19 cellular contexts compared by ENCODE assay signal in the genomic region with DNA sequence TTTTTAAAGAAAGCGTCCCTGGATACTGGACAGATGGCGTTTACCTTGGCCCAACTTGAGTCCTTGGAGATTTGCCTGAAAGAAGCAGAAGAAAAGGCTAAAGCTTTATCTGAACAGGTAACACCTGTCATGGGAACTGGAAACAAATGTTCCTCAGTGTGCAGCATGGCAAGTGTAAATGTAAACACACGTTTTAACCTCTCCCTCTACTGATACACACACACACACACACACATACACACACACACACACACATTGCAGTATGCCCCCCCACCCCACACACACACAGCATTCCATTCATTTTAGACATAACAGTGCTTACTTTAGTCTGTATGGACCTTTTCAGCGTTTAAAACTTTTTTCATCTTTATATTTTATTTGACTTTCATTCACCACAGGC. TPM values are rescaled to one million over a fixed set of nuclear protein-coding genes. Genes with fewer than 3 reads are reported as not detected.
DNase-seq lines count a peak whose midpoint lies in the region; ATAC-seq and TF ChIP-seq lines count a peak whose summit lies in the region.
"Had no signal": no experiment of that assay in that cellular context is flagged by ENCODE, and none has a peak within 500 bp of the region (broad histone marks: within the 10 kb centered on the region; RNA-seq: fewer than 3 reads in every experiment).

No MANE protein-coding gene starts in this region.

- no peak overlapping the region for H2AFZ ChIP-seq in GM23338
- H2AFZ ChIP-seq in smooth muscle cell (ENCODE audit: low read depth) = no peak overlapping the region

- peak; percentile 12 for DNase-seq in DMS153 (lab: John Stamatoyannopoulos, UW)
- DNase-seq in DMS153 treated with DMSO at 0.1 percent for 48 hours (lab: John Stamatoyannopoulos, UW; ENCODE audit: unreplicated experiment) = no peak
- peak; percentile 86 for DNase-seq in NCI-H69 (lab: John Stamatoyannopoulos, UW)
- DNase-seq in glomerular visceral epithelial cell (ENCODE audit: extremely low spot score) = peak; percentile 21
- DNase-seq in upper lobe of right lung = no peak
- no peak for DNase-seq in GM23338 (ENCODE audit: low spot score)
- DNase-seq in smooth muscle cell (lab: John Stamatoyannopoulos, UW; ENCODE audit: unreplicated experiment) = no peak
- DNase-seq: activated CD4-positive, alpha-beta T cell treated with anti-CD3 and anti-CD28 coated beads for 36 hours; NCI-H774; stimulated activated naive CD8-positive, alpha-beta T cell treated with anti-CD3 and anti-CD28 coated beads, Interleukin-15, amount 100 ng/mL, for 72 hours had no signal

- intact Hi-C loops in upper lobe of right lung (cut with DNase I) = no loop called here

- H3K4me2 ChIP-seq in GM23338 (no peak overlapping the region), smooth muscle cell (no peak overlapping the region)

- no peaks in the 10 kb centered on the region for H3K9me2 ChIP-seq in GM23338 (ENCODE audit: insufficient read depth)

- H3K27ac Mint-ChIP-seq in GM23338 = no peak overlapping the region
- H3K27ac Mint-ChIP-seq: activated CD4-positive, alpha-beta T cell treated with anti-CD3 and anti-CD28 coated beads for 36 hours; activated naive CD8-positive, alpha-beta T cell; memory B cell; T-helper 1 cell treated with Interleukin-12 subunit alpha and Interleukin-12 subunit beta and Interleukin-4 antibody, amounts not matched to agents 30 μg/mL and 1 μg/mL, for 36 hours had no signal

- H3K9ac ChIP-seq in smooth muscle cell (ENCODE audit: low read depth) = no peak overlapping the region

- peaks cover 22% of the 10 kb centered on the region for H3K4me1 Mint-ChIP-seq in GM23338
- H3K4me1 Mint-ChIP-seq: activated CD4-positive, alpha-beta T cell treated with anti-CD3 and anti-CD28 coated beads for 36 hours; memory B cell; stimulated activated naive CD8-positive, alpha-beta T cell treated with anti-CD3 and anti-CD28 coated beads, Interleukin-15, amount 100 ng/mL, for 72 hours had no signal

- H3K27ac ChIP-seq in upper lobe of right lung (no peak overlapping the region), GM23338 (ENCODE audit: low read depth) (no peak overlapping the region), smooth muscle cell (ENCODE audit: low read depth) (no peak overlapping the region)

- no peak overlapping the region for H3K4me3 ChIP-seq in upper lobe of right lung
- no peak overlapping the region for H3K4me3 ChIP-seq in GM23338
- no peak overlapping the region for H3K4me3 ChIP-seq in smooth muscle cell

- no peaks in the 10 kb centered on the region for H3K9me3 ChIP-seq in upper lobe of right lung
- H3K9me3 ChIP-seq in smooth muscle cell (replicated peaks; ENCODE audit: low read depth) = no peaks in the 10 kb centered on the region

- H3K36me3 ChIP-seq in upper lobe of right lung (no peaks in the 10 kb centered on the region), GM23338 (ENCODE audit: insufficient read depth) (no peaks in the 10 kb centered on the region), smooth muscle cell (ENCODE audit: low read depth) (no peaks in the 10 kb centered on the region)

- no peaks in the 10 kb centered on the region for H3K27me3 ChIP-seq in upper lobe of right lung
- no peaks in the 10 kb centered on the region for H3K27me3 ChIP-seq in GM23338 (ENCODE audit: insufficient read depth)
- H3K27me3 ChIP-seq in smooth muscle cell (ENCODE audit: low read depth) = no peaks in the 10 kb centered on the region

- peaks cover 7% of the 10 kb centered on the region; the same call in 2 of the 3 replicates for H3K36me3 Mint-ChIP-seq in GM23338 (ENCODE audit: low read depth)
- H3K36me3 Mint-ChIP-seq: activated naive CD8-positive, alpha-beta T cell; memory B cell had no signal

- H4K20me1 ChIP-seq in GM23338 (replicated peaks; ENCODE audit: insufficient read depth) (no peaks in the 10 kb centered on the region), smooth muscle cell (ENCODE audit: low read depth) (no peaks in the 10 kb centered on the region)

- no peak overlapping the region for H3K4me3 Mint-ChIP-seq in GM23338
- H3K4me3 Mint-ChIP-seq: activated CD4-positive, alpha-beta T cell treated with anti-CD3 and anti-CD28 coated beads for 36 hours; activated naive CD8-positive, alpha-beta T cell; memory B cell; stimulated activated naive CD8-positive, alpha-beta T cell treated with anti-CD3 and anti-CD28 coated beads, Interleukin-15, amount 100 ng/mL, for 72 hours; T-helper 1 cell treated with Interleukin-12 subunit alpha and Interleukin-12 subunit beta and Interleukin-4 antibody, amounts not matched to agents 30 μg/mL and 1 μg/mL, for 36 hours had no signal

- no peaks in the 10 kb centered on the region for H3K4me1 ChIP-seq in upper lobe of right lung
- peaks cover 8% of the 10 kb centered on the region; the same call in 1 of the 2 replicates for H3K4me1 ChIP-seq in GM23338 (ENCODE audit: insufficient read depth)
- H3K4me1 ChIP-seq in smooth muscle cell (ENCODE audit: low read depth) = no peaks in the 10 kb centered on the region

- no peaks in the 10 kb centered on the region for H3K27me3 Mint-ChIP-seq in GM23338 (ENCODE audit: insufficient read depth, low read depth, poor library complexity)
- H3K27me3 Mint-ChIP-seq: activated CD4-positive, alpha-beta T cell treated with anti-CD3 and anti-CD28 coated beads for 36 hours; activated naive CD8-positive, alpha-beta T cell; stimulated activated naive CD8-positive, alpha-beta T cell treated with anti-CD3 and anti-CD28 coated beads, Interleukin-15, amount 100 ng/mL, for 72 hours had no signal

- no peaks in the 10 kb centered on the region for H3F3A ChIP-seq in GM23338 (replicated peaks; ENCODE audit: low read depth)
- no peaks in the 10 kb centered on the region for H3F3A ChIP-seq in smooth muscle cell (ENCODE audit: low read depth)

- ATAC-seq in upper lobe of right lung (peak; percentile 26), GM23338 (no peak), HG03095 (IDR thresholded peaks at IDR 0.05; ENCODE audit: unreplicated experiment) (no peak)
- ATAC-seq: activated CD4-positive, alpha-beta T cell treated with anti-CD3 and anti-CD28 coated beads for 36 hours; HepG2; stimulated activated naive CD8-positive, alpha-beta T cell treated with anti-CD3 and anti-CD28 coated beads, Interleukin-15, amount 100 ng/mL, for 72 hours had no signal

- WGBS in smooth muscle cell (ENCODE audit: low lambda C conversion rate) = 76% methylated on average over 4 of the region's 4 CpGs

- H3K9me3 Mint-ChIP-seq in GM23338 = no peaks in the 10 kb centered on the region
- H3K9me3 Mint-ChIP-seq: memory B cell; stimulated activated naive CD8-positive, alpha-beta T cell treated with anti-CD3 and anti-CD28 coated beads, Interleukin-15, amount 100 ng/mL, for 72 hours; T-helper 1 cell treated with Interleukin-12 subunit alpha and Interleukin-12 subunit beta and Interleukin-4 antibody, amounts not matched to agents 30 μg/mL and 1 μg/mL, for 36 hours had no signal

- no peaks in the 10 kb centered on the region for H3K79me2 ChIP-seq in GM23338 (replicated peaks; ENCODE audit: insufficient read depth)
- no peaks in the 10 kb centered on the region for H3K79me2 ChIP-seq in smooth muscle cell (ENCODE audit: low read depth)

- TF ChIP-seq CTCF in upper lobe of right lung (IDR thresholded peaks at IDR 0.05) (no peak), GM23338 (conservative IDR thresholded peaks at IDR 0.05; ENCODE audit: low read depth in 2 of 2) (no peak), smooth muscle cell (IDR thresholded peaks at IDR 0.05; ENCODE audit: borderline replicate concordance, insufficient read depth, poor library complexity, severe bottlenecking) (no peak)

TF ChIP-seq in GM23338, 12 proteins besides CTCF, POLR2A, EP300 and RAD21 (continues in another document):
- TF ChIP-seq EZH2phosphoT487 (IDR thresholded peaks at IDR 0.05; ENCODE audit: unreplicated experiment) (no peak), NANOG (IDR thresholded peaks at IDR 0.05; ENCODE audit: borderline replicate concordance) (no peak), JUNB (IDR thresholded peaks at IDR 0.05; ENCODE audit: unreplicated experiment) (no peak), STAT1 (IDR thresholded peaks at IDR 0.05; ENCODE audit: unreplicated experiment) (no peak), CREB1 (CRISPR knock-in tag; IDR thresholded peaks at IDR 0.05; ENCODE audit: low read depth) (no peak), ZNF114 (CRISPR knock-in tag; IDR thresholded peaks at IDR 0.05) (no peak), EZH2 (IDR thresholded peaks at IDR 0.05; ENCODE audit: low read depth, unreplicated experiment) (no peak)

RNA-seq across cellular contexts. Expression of a gene that starts 51.1 kb away (rescaled TPM):
- total RNA-seq in upper lobe of right lung (not detected), smooth muscle cell (not detected in 2 replicates)
- total RNA-seq in GM23338 (2014; rRNA removed; shearing (Covaris generic)) = 1.3 TPM in 1 of 2 replicates, not detected in the other
- polyA plus RNA-seq in GM23338 (2016; fragmentation: Nextera tagmentation; extraction: Ambion mirVana) (0.40 and 0.68 TPM in 2 replicates), smooth muscle cell (not detected in 2 replicates)
- total RNA-seq: A172; activated CD4-positive, alpha-beta T cell treated with anti-CD3 and anti-CD28 coated beads for 36 hours; HepG2; RPMI7951; skeletal muscle tissue had no signal
- polyA plus RNA-seq: esophagus, HepG2 had no signal

Comparison
In these comparisons a context has a peak if more than half of its experiments do, and no peak if none do; other contexts are left out.
1. DNase-seq: peak in DMS153 (single experiment), NCI-H69 (single experiment) and glomerular visceral epithelial cell (single experiment); none in DMS153 treated with DMSO at 0.1 percent for 48 hours (single experiment), upper lobe of right lung (single experiment), GM23338 (single experiment) and smooth muscle cell (single experiment).